ENCODE assay signal across 8 cellular contexts in the genomic region with DNA sequence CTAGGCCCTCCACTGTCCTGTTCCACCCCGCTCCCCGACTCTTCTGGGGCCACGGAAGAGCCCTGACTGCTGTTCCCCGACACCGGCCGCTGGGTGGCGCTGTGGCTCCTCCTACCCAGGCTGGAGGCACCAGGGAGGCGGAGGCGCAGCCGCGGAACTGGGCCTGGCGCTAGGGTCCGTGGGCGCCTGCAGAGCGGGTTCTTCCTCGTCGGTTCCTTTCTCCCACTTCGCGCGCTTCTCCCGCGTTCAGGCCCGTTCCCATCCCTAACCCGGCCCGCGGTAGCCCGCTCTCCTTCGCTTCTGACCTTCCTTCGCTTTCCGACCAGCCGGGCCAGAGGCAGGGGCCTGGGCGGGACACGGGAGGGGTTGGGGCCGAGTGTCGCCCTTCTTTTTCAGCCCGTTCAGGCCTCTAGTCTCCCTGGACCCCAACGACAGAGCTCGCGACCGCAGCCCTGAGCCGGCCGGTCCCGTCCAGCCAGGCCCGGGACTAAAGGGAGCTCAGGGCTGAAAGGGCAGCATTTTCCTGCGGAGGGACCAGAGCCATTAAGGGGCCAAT. TPM values are rescaled to one million over a fixed set of nuclear protein-coding genes. Genes with fewer than 3 reads are reported as not detected.
DNase-seq lines count a peak whose midpoint lies in the region; ATAC-seq and TF ChIP-seq lines count a peak whose summit lies in the region.

No MANE protein-coding gene starts in this region.

- peaks cover 9% of the 10 kb centered on the region; the same call in 2 of the 3 replicates for H3K9me3 Mint-ChIP-seq in GM23338
- H3K9me3 Mint-ChIP-seq in activated CD4-positive, alpha-beta memory T cell treated with anti-CD3 and anti-CD28 coated beads, Interleukin-2, amount 10 ng/mL, durations not matched to agents 7 days and 5 days = no peaks in the 10 kb centered on the region

- CTCF ChIA-PET in activated CD4-positive, alpha-beta memory T cell treated with anti-CD3 and anti-CD28 coated beads, Interleukin-2, amount 10 ng/mL, durations not matched to agents 7 days and 5 days (lab: Charles Lee) = interaction anchor here (1.0 to 3.3 kb wide), 6 partner anchors 18 to 595 kb away, joined by 3 to 20 read pairs (median 6); partner anchors contain the start of gene IGBP1

- peaks cover 9% of the 10 kb centered on the region for H3K36me3 Mint-ChIP-seq in GM23338 (ENCODE audit: low read depth)
- H3K36me3 Mint-ChIP-seq in activated CD4-positive, alpha-beta memory T cell treated with anti-CD3 and anti-CD28 coated beads, Interleukin-2, amount 10 ng/mL, durations not matched to agents 7 days and 5 days (ENCODE audit: low read depth) = no peaks in the 10 kb centered on the region

- peak overlapping the region; percentile 73 for H3K4me3 Mint-ChIP-seq in GM23338
- no peak overlapping the region for H3K4me3 Mint-ChIP-seq in activated CD4-positive, alpha-beta memory T cell treated with anti-CD3 and anti-CD28 coated beads, Interleukin-2, amount 10 ng/mL, durations not matched to agents 7 days and 5 days

- H3K27me3 ChIP-seq in GM23338 (ENCODE audit: insufficient read depth) (no peaks in the 10 kb centered on the region), duodenal mucosa (ENCODE audit: control insufficient read depth in 1 of 2, insufficient read depth in 2 of 2, low read length in 2 of 2) (no peaks in the 10 kb centered on the region)

- H3F3A ChIP-seq in GM23338 (replicated peaks; ENCODE audit: low read depth) = no peaks in the 10 kb centered on the region

- H2AFZ ChIP-seq in GM23338 = no peak overlapping the region

- H3K36me3 ChIP-seq in GM23338 (ENCODE audit: insufficient read depth) (no peaks in the 10 kb centered on the region), duodenal mucosa (ENCODE audit: control insufficient read depth in 1 of 2, insufficient read depth in 2 of 2, low read length in 2 of 2) (no peaks in the 10 kb centered on the region)

- peaks cover 9% of the 10 kb centered on the region for H3K4me1 Mint-ChIP-seq in GM23338
- H3K4me1 Mint-ChIP-seq in activated CD4-positive, alpha-beta memory T cell treated with anti-CD3 and anti-CD28 coated beads, Interleukin-2, amount 10 ng/mL, durations not matched to agents 7 days and 5 days = peaks cover 15% of the 10 kb centered on the region

- no peak overlapping the region for H3K27ac ChIP-seq in GM23338 (ENCODE audit: low read depth)
- H3K27ac ChIP-seq in duodenal mucosa (ENCODE audit: low read depth, low read length) = no peak overlapping the region

- peak; percentile 96 for ATAC-seq in GM23338

- peaks cover 3% of the 10 kb centered on the region for H3K27me3 Mint-ChIP-seq in GM23338 (ENCODE audit: insufficient read depth, low read depth, poor library complexity)
- peaks cover 9% of the 10 kb centered on the region for H3K27me3 Mint-ChIP-seq in activated CD4-positive, alpha-beta memory T cell treated with anti-CD3 and anti-CD28 coated beads, Interleukin-2, amount 10 ng/mL, durations not matched to agents 7 days and 5 days

- H3K9ac ChIP-seq in duodenal mucosa (ENCODE audit: low read depth in 1 of 2, low read length in 2 of 2) = no peak overlapping the region

- no peaks in the 10 kb centered on the region for H3K79me2 ChIP-seq in GM23338 (replicated peaks; ENCODE audit: insufficient read depth)

- H4K20me1 ChIP-seq in GM23338 (replicated peaks; ENCODE audit: insufficient read depth) = no peaks in the 10 kb centered on the region

- H3K4me3 ChIP-seq in GM23338 (peak overlapping the region; percentile 59), duodenal mucosa (ENCODE audit: low read depth in 1 of 2, low read length in 2 of 2) (peak overlapping the region; percentile 50 to 52)

- H3K9me2 ChIP-seq in GM23338 (ENCODE audit: insufficient read depth) = no peaks in the 10 kb centered on the region

- H3K4me1 ChIP-seq in GM23338 (ENCODE audit: insufficient read depth) (no peaks in the 10 kb centered on the region; the same call in 1 of the 2 replicates), duodenal mucosa (ENCODE audit: control insufficient read depth in 1 of 2, insufficient read depth in 2 of 2, low read length in 2 of 2) (no peaks in the 10 kb centered on the region)

- peak overlapping the region; percentile 78 for H3K4me2 ChIP-seq in GM23338

- POLR2A ChIA-PET in activated CD4-positive, alpha-beta memory T cell treated with anti-CD3 and anti-CD28 coated beads, Interleukin-2, amount 10 ng/mL, durations not matched to agents 7 days and 5 days (lab: Charles Lee) = no interaction called here

- DNase-seq in ELR (ENCODE audit: low read depth) (peak; percentile 50), GM23338 (ENCODE audit: low spot score) (peak; percentile 75), NAMALWA (ENCODE audit: low spot score) (peak; percentile 70), lung microvascular endothelial cell (ENCODE audit: low read depth in 2 of 2) (peak; percentile 53 to 74), NK-92 (lab: John Stamatoyannopoulos, UW; ENCODE audit: unreplicated experiment) (no peak)
- peak; percentile 78 for DNase-seq in activated CD4-positive, alpha-beta memory T cell treated with anti-CD3 and anti-CD28 coated beads, Interleukin-2, amount 10 ng/mL, durations not matched to agents 7 days and 5 days
- DNase-seq in stimulated activated CD8-positive, alpha-beta memory T cell treated with anti-CD3 and anti-CD28 coated beads, Interleukin-12 subunit alpha, Interleukin-12 subunit beta, amount 100 ng/mL, for 24 hours (ENCODE audit: extremely low read depth) = peak; percentile 21

- no peaks in the 10 kb centered on the region for H3K9me3 ChIP-seq in duodenal mucosa (ENCODE audit: control insufficient read depth in 1 of 2, low read length in 2 of 2)

- TF ChIP-seq CTCF in GM23338 (conservative IDR thresholded peaks at IDR 0.05; ENCODE audit: low read depth in 2 of 2) = peak; percentile 57 to 88

- H3K27ac Mint-ChIP-seq in GM23338 = no peak overlapping the region
- H3K27ac Mint-ChIP-seq in activated CD4-positive, alpha-beta memory T cell treated with anti-CD3 and anti-CD28 coated beads, Interleukin-2, amount 10 ng/mL, durations not matched to agents 7 days and 5 days = no peak overlapping the region

TF ChIP-seq in GM23338, 12 proteins besides CTCF, POLR2A, EP300 and RAD21 (continues in another document):
- TF ChIP-seq EZH2 (IDR thresholded peaks at IDR 0.05; ENCODE audit: low read depth, unreplicated experiment) (no peak), JUNB (IDR thresholded peaks at IDR 0.05; ENCODE audit: unreplicated experiment) (no peak), EZH2phosphoT487 (IDR thresholded peaks at IDR 0.05; ENCODE audit: unreplicated experiment) (no peak), CREB1 (CRISPR knock-in tag; IDR thresholded peaks at IDR 0.05; ENCODE audit: low read depth) (no peak), STAT1 (IDR thresholded peaks at IDR 0.05; ENCODE audit: unreplicated experiment) (no peak), ZNF114 (CRISPR knock-in tag; IDR thresholded peaks at IDR 0.05) (no peak), NANOG (IDR thresholded peaks at IDR 0.05; ENCODE audit: borderline replicate concordance) (no peak), POLR2AphosphoS5 (IDR thresholded peaks at IDR 0.05; ENCODE audit: low read depth) (no peak), ZNF331 (CRISPR knock-in tag; IDR thresholded peaks at IDR 0.05; ENCODE audit: low read depth) (no peak)
- TF ChIP-seq, protein P1, sequence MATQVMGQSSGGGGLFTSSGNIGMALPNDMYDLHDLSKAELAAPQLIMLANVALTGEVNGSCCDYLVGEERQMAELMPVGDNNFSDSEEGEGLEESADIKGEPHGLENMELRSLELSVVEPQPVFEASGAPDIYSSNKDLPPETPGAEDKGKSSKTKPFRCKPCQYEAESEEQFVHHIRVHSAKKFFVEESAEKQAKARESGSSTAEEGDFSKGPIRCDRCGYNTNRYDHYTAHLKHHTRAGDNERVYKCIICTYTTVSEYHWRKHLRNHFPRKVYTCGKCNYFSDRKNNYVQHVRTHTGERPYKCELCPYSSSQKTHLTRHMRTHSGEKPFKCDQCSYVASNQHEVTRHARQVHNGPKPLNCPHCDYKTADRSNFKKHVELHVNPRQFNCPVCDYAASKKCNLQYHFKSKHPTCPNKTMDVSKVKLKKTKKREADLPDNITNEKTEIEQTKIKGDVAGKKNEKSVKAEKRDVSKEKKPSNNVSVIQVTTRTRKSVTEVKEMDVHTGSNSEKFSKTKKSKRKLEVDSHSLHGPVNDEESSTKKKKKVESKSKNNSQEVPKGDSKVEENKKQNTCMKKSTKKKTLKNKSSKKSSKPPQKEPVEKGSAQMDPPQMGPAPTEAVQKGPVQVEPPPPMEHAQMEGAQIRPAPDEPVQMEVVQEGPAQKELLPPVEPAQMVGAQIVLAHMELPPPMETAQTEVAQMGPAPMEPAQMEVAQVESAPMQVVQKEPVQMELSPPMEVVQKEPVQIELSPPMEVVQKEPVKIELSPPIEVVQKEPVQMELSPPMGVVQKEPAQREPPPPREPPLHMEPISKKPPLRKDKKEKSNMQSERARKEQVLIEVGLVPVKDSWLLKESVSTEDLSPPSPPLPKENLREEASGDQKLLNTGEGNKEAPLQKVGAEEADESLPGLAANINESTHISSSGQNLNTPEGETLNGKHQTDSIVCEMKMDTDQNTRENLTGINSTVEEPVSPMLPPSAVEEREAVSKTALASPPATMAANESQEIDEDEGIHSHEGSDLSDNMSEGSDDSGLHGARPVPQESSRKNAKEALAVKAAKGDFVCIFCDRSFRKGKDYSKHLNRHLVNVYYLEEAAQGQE (IDR thresholded peaks at IDR 0.05; ENCODE audit: unreplicated experiment) = no peak

RNA-seq across cellular contexts. Expression of gene NALF2, which starts 34.3 kb away (rescaled TPM):
- total RNA-seq in GM23338 (2014; rRNA removed; shearing (Covaris generic)) = 8.0 and 10.5 TPM in 2 replicates
- 4.4 and 5.3 TPM in 2 replicates for polyA plus RNA-seq in GM23338 (2016; fragmentation: Nextera tagmentation; extraction: Ambion mirVana)
- under 1 TPM; 0.18 to 0.20 TPM for total RNA-seq in activated CD4-positive, alpha-beta memory T cell treated with anti-CD3 and anti-CD28 coated beads, Interleukin-2, amount 10 ng/mL, durations not matched to agents 7 days and 5 days
- total RNA-seq in lung microvascular endothelial cell = under 0.01 and 0.20 TPM in 2 replicates
